ENCODE assay signal across 1 cellular context in the genomic region with DNA sequence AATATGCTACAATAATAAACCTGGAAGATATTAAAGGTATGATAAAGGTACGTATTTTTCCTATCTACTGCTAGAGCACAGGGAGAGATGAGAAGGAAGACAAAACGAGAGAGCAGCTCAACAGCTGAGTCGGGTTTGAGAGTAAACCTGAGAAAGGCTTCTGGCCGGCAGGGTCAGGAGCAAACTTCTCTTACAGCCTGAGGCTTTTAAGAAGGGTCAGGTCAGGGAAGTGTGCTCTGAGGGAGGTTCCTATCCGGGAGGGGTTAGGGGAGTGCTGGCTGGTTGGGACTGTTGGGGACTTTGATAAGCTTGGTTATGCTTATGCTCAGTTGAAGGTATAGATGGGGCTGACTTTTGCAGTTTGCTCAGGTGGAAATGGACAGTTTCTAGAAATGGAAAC.
TF ChIP-seq lines count a peak whose summit lies in the region.

No MANE protein-coding gene starts in this region.

TF ChIP-seq in GM23338, 12 proteins besides CTCF, POLR2A, EP300 and RAD21 (continued from another document):
- TF ChIP-seq, protein P1, sequence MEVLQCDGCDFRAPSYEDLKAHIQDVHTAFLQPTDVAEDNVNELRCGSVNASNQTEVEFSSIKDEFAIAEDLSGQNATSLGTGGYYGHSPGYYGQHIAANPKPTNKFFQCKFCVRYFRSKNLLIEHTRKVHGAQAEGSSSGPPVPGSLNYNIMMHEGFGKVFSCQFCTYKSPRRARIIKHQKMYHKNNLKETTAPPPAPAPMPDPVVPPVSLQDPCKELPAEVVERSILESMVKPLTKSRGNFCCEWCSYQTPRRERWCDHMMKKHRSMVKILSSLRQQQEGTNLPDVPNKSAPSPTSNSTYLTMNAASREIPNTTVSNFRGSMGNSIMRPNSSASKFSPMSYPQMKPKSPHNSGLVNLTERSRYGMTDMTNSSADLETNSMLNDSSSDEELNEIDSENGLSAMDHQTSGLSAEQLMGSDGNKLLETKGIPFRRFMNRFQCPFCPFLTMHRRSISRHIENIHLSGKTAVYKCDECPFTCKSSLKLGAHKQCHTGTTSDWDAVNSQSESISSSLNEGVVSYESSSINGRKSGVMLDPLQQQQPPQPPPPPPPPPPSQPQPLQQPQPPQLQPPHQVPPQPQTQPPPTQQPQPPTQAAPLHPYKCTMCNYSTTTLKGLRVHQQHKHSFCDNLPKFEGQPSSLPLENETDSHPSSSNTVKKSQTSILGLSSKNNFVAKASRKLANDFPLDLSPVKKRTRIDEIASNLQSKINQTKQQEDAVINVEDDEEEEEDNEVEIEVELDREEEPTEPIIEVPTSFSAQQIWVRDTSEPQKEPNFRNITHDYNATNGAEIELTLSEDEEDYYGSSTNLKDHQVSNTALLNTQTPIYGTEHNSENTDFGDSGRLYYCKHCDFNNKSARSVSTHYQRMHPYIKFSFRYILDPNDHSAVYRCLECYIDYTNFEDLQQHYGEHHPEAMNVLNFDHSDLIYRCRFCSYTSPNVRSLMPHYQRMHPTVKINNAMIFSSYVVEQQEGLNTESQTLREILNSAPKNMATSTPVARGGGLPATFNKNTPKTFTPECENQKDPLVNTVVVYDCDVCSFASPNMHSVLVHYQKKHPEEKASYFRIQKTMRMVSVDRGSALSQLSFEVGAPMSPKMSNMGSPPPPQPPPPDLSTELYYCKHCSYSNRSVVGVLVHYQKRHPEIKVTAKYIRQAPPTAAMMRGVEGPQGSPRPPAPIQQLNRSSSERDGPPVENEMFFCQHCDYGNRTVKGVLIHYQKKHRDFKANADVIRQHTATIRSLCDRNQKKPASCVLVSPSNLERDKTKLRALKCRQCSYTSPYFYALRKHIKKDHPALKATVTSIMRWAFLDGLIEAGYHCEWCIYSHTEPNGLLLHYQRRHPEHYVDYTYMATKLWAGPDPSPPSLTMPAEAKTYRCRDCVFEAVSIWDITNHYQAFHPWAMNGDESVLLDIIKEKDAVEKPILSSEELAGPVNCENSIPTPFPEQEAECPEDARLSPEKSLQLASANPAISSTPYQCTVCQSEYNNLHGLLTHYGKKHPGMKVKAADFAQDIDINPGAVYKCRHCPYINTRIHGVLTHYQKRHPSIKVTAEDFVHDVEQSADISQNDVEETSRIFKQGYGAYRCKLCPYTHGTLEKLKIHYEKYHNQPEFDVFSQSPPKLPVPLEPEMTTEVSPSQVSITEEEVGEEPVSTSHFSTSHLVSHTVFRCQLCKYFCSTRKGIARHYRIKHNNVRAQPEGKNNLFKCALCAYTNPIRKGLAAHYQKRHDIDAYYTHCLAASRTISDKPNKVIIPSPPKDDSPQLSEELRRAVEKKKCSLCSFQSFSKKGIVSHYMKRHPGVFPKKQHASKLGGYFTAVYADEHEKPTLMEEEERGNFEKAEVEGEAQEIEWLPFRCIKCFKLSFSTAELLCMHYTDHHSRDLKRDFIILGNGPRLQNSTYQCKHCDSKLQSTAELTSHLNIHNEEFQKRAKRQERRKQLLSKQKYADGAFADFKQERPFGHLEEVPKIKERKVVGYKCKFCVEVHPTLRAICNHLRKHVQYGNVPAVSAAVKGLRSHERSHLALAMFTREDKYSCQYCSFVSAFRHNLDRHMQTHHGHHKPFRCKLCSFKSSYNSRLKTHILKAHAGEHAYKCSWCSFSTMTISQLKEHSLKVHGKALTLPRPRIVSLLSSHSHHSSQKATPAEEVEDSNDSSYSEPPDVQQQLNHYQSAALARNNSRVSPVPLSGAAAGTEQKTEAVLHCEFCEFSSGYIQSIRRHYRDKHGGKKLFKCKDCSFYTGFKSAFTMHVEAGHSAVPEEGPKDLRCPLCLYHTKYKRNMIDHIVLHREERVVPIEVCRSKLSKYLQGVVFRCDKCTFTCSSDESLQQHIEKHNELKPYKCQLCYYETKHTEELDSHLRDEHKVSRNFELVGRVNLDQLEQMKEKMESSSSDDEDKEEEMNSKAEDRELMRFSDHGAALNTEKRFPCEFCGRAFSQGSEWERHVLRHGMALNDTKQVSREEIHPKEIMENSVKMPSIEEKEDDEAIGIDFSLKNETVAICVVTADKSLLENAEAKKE (CRISPR knock-in tag; IDR thresholded peaks at IDR 0.05) = no peak
- TF ChIP-seq NANOG (IDR thresholded peaks at IDR 0.05; ENCODE audit: borderline replicate concordance) (no peak), ZNF331 (CRISPR knock-in tag; IDR thresholded peaks at IDR 0.05; ENCODE audit: low read depth) (no peak), EZH2phosphoT487 (IDR thresholded peaks at IDR 0.05; ENCODE audit: unreplicated experiment) (no peak), POLR2AphosphoS5 (IDR thresholded peaks at IDR 0.05; ENCODE audit: low read depth) (no peak), ZNF114 (CRISPR knock-in tag; IDR thresholded peaks at IDR 0.05) (no peak), JUNB (IDR thresholded peaks at IDR 0.05; ENCODE audit: unreplicated experiment) (no peak)
- TF ChIP-seq, protein P2, sequence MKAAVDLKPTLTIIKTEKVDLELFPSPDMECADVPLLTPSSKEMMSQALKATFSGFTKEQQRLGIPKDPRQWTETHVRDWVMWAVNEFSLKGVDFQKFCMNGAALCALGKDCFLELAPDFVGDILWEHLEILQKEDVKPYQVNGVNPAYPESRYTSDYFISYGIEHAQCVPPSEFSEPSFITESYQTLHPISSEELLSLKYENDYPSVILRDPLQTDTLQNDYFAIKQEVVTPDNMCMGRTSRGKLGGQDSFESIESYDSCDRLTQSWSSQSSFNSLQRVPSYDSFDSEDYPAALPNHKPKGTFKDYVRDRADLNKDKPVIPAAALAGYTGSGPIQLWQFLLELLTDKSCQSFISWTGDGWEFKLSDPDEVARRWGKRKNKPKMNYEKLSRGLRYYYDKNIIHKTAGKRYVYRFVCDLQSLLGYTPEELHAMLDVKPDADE (IDR thresholded peaks at IDR 0.05) = no peak
TF ChIP-seq in GM23338: peak in this region for 0.
